23 cellular contexts compared by ENCODE assay signal in the genomic region with DNA sequence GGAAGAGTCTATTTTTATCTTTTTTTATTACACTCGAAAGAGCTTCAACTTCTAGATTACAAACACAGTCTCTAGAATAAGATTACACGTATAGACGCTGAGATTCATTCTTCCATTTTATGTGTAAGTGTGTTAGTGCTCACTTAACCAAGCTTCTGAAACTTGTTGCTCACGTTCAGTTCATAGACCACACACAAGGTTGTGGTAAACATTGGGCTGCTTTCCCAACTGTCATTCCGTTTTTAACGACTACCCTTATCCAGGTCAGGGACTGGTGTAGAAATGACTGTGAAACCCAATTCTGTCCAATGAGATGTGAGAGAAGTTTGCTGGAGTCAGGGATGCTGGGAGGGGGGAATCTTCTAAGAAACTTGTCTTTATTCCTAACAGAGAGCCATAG.
"Had no signal": no experiment of that assay in that cellular context is flagged by ENCODE, and none has a peak within 500 bp of the region (broad histone marks: within the 10 kb centered on the region; RNA-seq: fewer than 3 reads in every experiment).

No MANE protein-coding gene starts in this region.

- H3K36me3 ChIP-seq: MG63, SJCRH30 had no signal

- H3K9me3 ChIP-seq: MG63, SJCRH30 had no signal

- DNase-seq: IMR-90; Karpas-422; KG1; MG63; NCI-H1092; NCI-H1105 treated with DMSO at 0.1 percent for 48 hours; NCI-H1436 treated with DMSO at 0.1 percent for 48 hours; NCI-H187; NCI-H2029; NCI-H2081 treated with DMSO at 0.1 percent for 48 hours; NCI-H2171; NCI-H226; NCI-H446; NCI-H510A; NCI-H524 treated with DMSO at 0.1 percent for 48 hours; NCI-H69; NK-92 treated with Interleukin-12 subunit alpha and Interleukin-12 subunit beta, amount 100 ng/mL, for 24 hours; PC-3; SHP77 treated with DMSO at 0.1 percent for 48 hours; SJCRH30 had no signal

- ATAC-seq: HepG2, Panc1, PC-3, Right ventricle myocardium inferior had no signal

- H3K4me1 ChIP-seq: SJCRH30 had no signal

- H3K27ac ChIP-seq: SJCRH30 had no signal

- H3K27me3 ChIP-seq: MG63, SJCRH30 had no signal

- H3K4me3 ChIP-seq: MG63, SJCRH30 had no signal
